ENCODE assay signal across 22 cellular contexts in the genomic region with DNA sequence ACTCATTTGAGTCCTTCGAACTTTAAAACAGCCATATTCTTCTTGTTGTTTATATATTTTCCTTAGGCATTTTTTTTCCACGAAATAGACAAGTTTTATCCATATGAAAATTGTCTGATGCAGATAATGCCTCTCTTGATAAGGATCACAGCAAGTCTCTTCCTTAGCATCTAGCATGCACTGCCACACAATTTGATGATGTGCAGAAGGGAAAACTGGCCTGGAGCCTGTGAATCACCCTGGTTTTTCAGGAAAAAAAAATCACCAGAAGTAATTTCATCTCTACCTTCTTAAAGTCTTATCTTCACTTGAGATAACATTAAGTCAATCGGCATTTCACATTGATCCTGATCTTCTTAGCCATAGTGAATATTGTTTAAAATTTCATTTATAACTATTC.
DNase-seq lines count a peak whose midpoint lies in the region; ATAC-seq and TF ChIP-seq lines count a peak whose summit lies in the region.
"Had no signal": no experiment of that assay in that cellular context is flagged by ENCODE, and none has a peak within 500 bp of the region (broad histone marks: within the 10 kb centered on the region; RNA-seq: fewer than 3 reads in every experiment).

No MANE protein-coding gene starts in this region.

- H3K27me3 ChIP-seq in hepatocyte (no peaks in the 10 kb centered on the region), trophoblast cell (ENCODE audit: insufficient read depth, low read length) (no peaks in the 10 kb centered on the region), vagina (no peaks in the 10 kb centered on the region)
- H3K27me3 ChIP-seq: BE2C; BLaER1 treated with 17β-estradiol and CSF1 and Interleukin-3, amounts not matched to agents 10 nM and 100 nM had no signal

- peaks cover 8% of the 10 kb centered on the region for H3K79me1 ChIP-seq in trophoblast cell (ENCODE audit: low read length)

- no peak overlapping the region for H2BK12ac ChIP-seq in trophoblast cell (ENCODE audit: low read length)

- H4K91ac ChIP-seq in trophoblast cell (ENCODE audit: low read depth, low read length), result no peak overlapping the region

- H3K9ac ChIP-seq in trophoblast cell (ENCODE audit: low read length), result no peak overlapping the region
- H3K9ac ChIP-seq: BLaER1 treated with 17β-estradiol and CSF1 and Interleukin-3, amounts not matched to agents 10 nM and 100 nM had no signal

- no peak for TF ChIP-seq POLR2A in vagina (IDR thresholded peaks at IDR 0.05)

- peak; percentile 66 for DNase-seq in SK-N-DZ (ENCODE audit: low spot score)
- DNase-seq in amniotic epithelial cell (ENCODE audit: low read depth), result peak; percentile 58
- no peak for DNase-seq in hepatocyte (ENCODE audit: low spot score)
- DNase-seq in trophoblast cell, result peak in 1 of 2 donors; percentile 51
- no peak for DNase-seq in vagina (ENCODE audit: extremely low spot score in 2 of 2)
- no peak for DNase-seq in activated CD4-positive, alpha-beta T cell treated with anti-CD3 and anti-CD28 coated beads, Interleukin-2, amount 50 U/mL, for 1 hour
- DNase-seq: 8988T; ACHN; AML-193; BE2C; CD4-positive, alpha-beta T cell; CD8-positive, alpha-beta memory T cell; DMS 273 treated with DMSO at 0.1 percent for 48 hours; DMS79; GF-D8; GOT3; HFFc6 had no signal

- H3K9me3 ChIP-seq in hepatocyte (ENCODE audit: low read depth) (no peaks in the 10 kb centered on the region), trophoblast cell (ENCODE audit: insufficient read depth, low read depth, low read length) (no peaks in the 10 kb centered on the region), vagina (no peaks in the 10 kb centered on the region)
- H3K9me3 ChIP-seq: A549; BE2C; BLaER1 treated with 17β-estradiol and CSF1 and Interleukin-3, amounts not matched to agents 10 nM and 100 nM; HAP-1 had no signal

- H3K79me2 ChIP-seq in hepatocyte (no peaks in the 10 kb centered on the region), trophoblast cell (ENCODE audit: control insufficient read depth, insufficient read depth, low read length, poor library complexity) (no peaks in the 10 kb centered on the region)

- H3K4me3 ChIP-seq in hepatocyte (no peak overlapping the region), trophoblast cell (ENCODE audit: low read depth, low read length) (no peak overlapping the region), vagina (no peak overlapping the region)
- H3K4me3 ChIP-seq: A549; BLaER1 treated with 17β-estradiol and CSF1 and Interleukin-3, amounts not matched to agents 10 nM and 100 nM; HAP-1 had no signal

- H3K27ac ChIP-seq in hepatocyte (no peak overlapping the region), trophoblast cell (ENCODE audit: low read depth, low read length) (peak overlapping the region; percentile 94), vagina (no peak overlapping the region)
- H3K27ac ChIP-seq: A549; BLaER1 treated with 17β-estradiol and CSF1 and Interleukin-3, amounts not matched to agents 10 nM and 100 nM had no signal

- no peak overlapping the region for H3K18ac ChIP-seq in trophoblast cell (ENCODE audit: low read length)

- H3K4ac ChIP-seq in trophoblast cell (ENCODE audit: low read depth, low read length), result no peak overlapping the region

- H2AFZ ChIP-seq in hepatocyte (no peak overlapping the region), trophoblast cell (ENCODE audit: insufficient read depth, low read length, poor library complexity) (no peak overlapping the region)

- no peak overlapping the region for H2AK5ac ChIP-seq in trophoblast cell (ENCODE audit: low read length)

- no peaks in the 10 kb centered on the region for H3K36me3 ChIP-seq in hepatocyte (replicated peaks; ENCODE audit: insufficient read depth, low read depth)
- H3K36me3 ChIP-seq in trophoblast cell (ENCODE audit: control insufficient read depth in 1 of 2, insufficient read depth in 2 of 2, low read length in 2 of 2), result peaks cover 0 to 2% of the 10 kb centered on the region in 2 experiments
- no peaks in the 10 kb centered on the region for H3K36me3 ChIP-seq in vagina
- H3K36me3 ChIP-seq: BE2C; BLaER1 treated with 17β-estradiol and CSF1 and Interleukin-3, amounts not matched to agents 10 nM and 100 nM; HAP-1 had no signal

- TF ChIP-seq CTCF in hepatocyte (IDR thresholded peaks at IDR 0.05; ENCODE audit: poor library complexity) (no peak), vagina (IDR thresholded peaks at IDR 0.05) (no peak)

- H4K20me1 ChIP-seq in hepatocyte (ENCODE audit: insufficient read depth, poor library complexity, severe bottlenecking), result no peaks in the 10 kb centered on the region
- H4K20me1 ChIP-seq: BLaER1 treated with 17β-estradiol and CSF1 and Interleukin-3, amounts not matched to agents 10 nM and 100 nM had no signal

- no peak overlapping the region for H3K23ac ChIP-seq in trophoblast cell (ENCODE audit: low read length)

- H3K14ac ChIP-seq in trophoblast cell (ENCODE audit: low read length), result no peak overlapping the region

- peak overlapping the region; percentile 9 for H3K4me2 ChIP-seq in hepatocyte
- H3K4me2 ChIP-seq in trophoblast cell (ENCODE audit: low read length), result no peak overlapping the region
- H3K4me2 ChIP-seq: A549; BLaER1 treated with 17β-estradiol and CSF1 and Interleukin-3, amounts not matched to agents 10 nM and 100 nM had no signal

- no peak overlapping the region for H4K8ac ChIP-seq in trophoblast cell (ENCODE audit: low read depth, low read length)

- no peak overlapping the region for H2BK5ac ChIP-seq in trophoblast cell (ENCODE audit: low read depth, low read length, poor library complexity)

- WGBS in hepatocyte (ENCODE audit: low lambda C conversion rate, missing lambda C conversion rate), result 57% methylated on average over 3 of the region's 3 CpGs
- no CpG with 5 or more reads among the region's 3 CpGs for WGBS in trophoblast cell (ENCODE audit: extremely low coverage, insufficient coverage, insufficient read length)

- H4K12ac ChIP-seq in trophoblast cell (ENCODE audit: low read depth, low read length), result no peak overlapping the region

- no peaks in the 10 kb centered on the region for H3K4me1 ChIP-seq in hepatocyte (ENCODE audit: insufficient read depth)
- H3K4me1 ChIP-seq in trophoblast cell (ENCODE audit: control insufficient read depth in 1 of 2, insufficient read depth in 2 of 2, low read length in 2 of 2), result peaks cover 0 to 2% of the 10 kb centered on the region in 2 experiments
- H3K4me1 ChIP-seq in vagina, result no peaks in the 10 kb centered on the region
- H3K4me1 ChIP-seq: A549; BE2C; BLaER1 treated with 17β-estradiol and CSF1 and Interleukin-3, amounts not matched to agents 10 nM and 100 nM; HAP-1 had no signal

- intact Hi-C loops in vagina (cut with DNase I), result no loop called here

- ATAC-seq in HG02981 (IDR thresholded peaks at IDR 0.05; ENCODE audit: unreplicated experiment) (no peak), HG03565 (IDR thresholded peaks at IDR 0.05; ENCODE audit: unreplicated experiment) (no peak)
- ATAC-seq: A549 had no signal

- no peaks in the 10 kb centered on the region for H3K9me2 ChIP-seq in hepatocyte (replicated peaks; ENCODE audit: insufficient read depth)

- H2BK120ac ChIP-seq in trophoblast cell (ENCODE audit: insufficient read depth, low read length, poor library complexity), result no peak overlapping the region

Comparison
In these comparisons a context has a peak if more than half of its experiments do, and no peak if none do; other contexts are left out.
1. DNase-seq: peak in SK-N-DZ (single experiment) and amniotic epithelial cell (single experiment); none in hepatocyte (single experiment), vagina (0 of 2) and activated CD4-positive, alpha-beta T cell treated with anti-CD3 and anti-CD28 coated beads, Interleukin-2, amount 50 U/mL, for 1 hour (single experiment).